ENCODE assay signal across 1 cellular context in the genomic region with DNA sequence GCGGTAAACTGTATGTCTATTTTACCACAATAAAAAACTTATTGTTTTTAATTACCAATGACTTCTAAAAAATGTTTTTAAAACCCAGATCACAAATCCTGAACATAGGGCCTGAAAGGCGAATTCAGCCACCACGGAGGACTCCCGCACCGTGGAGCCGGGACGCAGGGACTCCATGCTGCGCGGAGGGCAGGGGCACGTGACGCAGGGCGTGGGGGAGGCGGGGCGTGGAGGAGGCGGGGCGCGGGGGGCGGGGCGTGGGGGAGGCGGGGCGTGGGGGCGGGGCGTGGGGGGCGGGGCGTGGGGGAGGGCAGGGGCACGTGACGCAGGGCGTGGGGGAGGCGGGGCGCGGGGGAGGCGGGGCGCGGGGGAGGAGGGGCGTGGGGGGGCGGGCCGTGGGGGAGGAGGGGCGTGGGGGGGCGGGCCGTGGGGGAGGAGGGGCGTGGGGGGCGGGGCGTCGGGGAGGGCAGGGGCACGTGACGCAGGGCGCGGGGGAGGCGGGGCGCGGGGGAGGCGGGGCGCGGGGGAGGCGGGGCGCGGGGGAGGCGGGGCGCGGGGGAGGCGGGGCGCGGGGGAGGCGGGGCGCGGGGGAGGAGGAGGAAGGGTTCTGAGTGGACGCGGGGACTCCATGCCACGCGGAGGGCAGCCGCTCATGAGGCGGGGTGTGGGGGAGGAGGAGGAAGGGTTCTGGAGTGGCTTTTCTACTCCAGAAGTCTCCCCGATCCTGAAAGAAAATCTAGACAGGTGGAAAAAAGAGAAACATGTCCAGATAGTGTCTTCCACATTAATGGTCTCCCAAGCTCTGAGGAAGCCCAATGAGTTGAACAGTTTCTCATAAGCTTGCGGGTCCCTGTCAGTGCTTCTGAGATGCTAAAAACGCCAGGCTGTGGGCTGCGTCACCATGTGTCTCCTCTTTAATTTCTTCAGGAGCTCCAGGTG.
TF ChIP-seq lines count a peak whose summit lies in the region.

No MANE protein-coding gene starts in this region.

TF ChIP-seq in SK-N-SH treated with all-trans-retinoic acid at 6 μM for 48 hours, 23 proteins besides CTCF, POLR2A, EP300 and RAD21 (continued from another document):
- TF ChIP-seq, protein P1, sequence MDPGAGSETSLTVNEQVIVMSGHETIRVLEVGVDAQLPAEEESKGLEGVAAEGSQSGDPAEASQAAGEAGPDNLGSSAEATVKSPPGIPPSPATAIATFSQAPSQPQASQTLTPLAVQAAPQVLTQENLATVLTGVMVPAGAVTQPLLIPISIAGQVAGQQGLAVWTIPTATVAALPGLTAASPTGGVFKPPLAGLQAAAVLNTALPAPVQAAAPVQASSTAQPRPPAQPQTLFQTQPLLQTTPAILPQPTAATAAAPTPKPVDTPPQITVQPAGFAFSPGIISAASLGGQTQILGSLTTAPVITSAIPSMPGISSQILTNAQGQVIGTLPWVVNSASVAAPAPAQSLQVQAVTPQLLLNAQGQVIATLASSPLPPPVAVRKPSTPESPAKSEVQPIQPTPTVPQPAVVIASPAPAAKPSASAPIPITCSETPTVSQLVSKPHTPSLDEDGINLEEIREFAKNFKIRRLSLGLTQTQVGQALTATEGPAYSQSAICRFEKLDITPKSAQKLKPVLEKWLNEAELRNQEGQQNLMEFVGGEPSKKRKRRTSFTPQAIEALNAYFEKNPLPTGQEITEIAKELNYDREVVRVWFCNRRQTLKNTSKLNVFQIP (CRISPR knock-in tag; IDR thresholded peaks at IDR 0.05; ENCODE audit: borderline replicate concordance, low read depth): no peak
- TF ChIP-seq SNAI2 (CRISPR knock-in tag; IDR thresholded peaks at IDR 0.05): no peak
- TF ChIP-seq PPARA (CRISPR knock-in tag; IDR thresholded peaks at IDR 0.05; ENCODE audit: borderline replicate concordance): no peak
- no peak for TF ChIP-seq TOX (CRISPR knock-in tag; IDR thresholded peaks at IDR 0.05; ENCODE audit: borderline replicate concordance)
- no peak for TF ChIP-seq RARB (CRISPR knock-in tag; IDR thresholded peaks at IDR 0.05)
- TF ChIP-seq ZC3H10 (CRISPR knock-in tag; IDR thresholded peaks at IDR 0.05): no peak
TF ChIP-seq in SK-N-SH treated with all-trans-retinoic acid at 6 μM for 48 hours: peak in this region for 0.
